ENCODE assay signal across 7 cellular contexts in the genomic region with DNA sequence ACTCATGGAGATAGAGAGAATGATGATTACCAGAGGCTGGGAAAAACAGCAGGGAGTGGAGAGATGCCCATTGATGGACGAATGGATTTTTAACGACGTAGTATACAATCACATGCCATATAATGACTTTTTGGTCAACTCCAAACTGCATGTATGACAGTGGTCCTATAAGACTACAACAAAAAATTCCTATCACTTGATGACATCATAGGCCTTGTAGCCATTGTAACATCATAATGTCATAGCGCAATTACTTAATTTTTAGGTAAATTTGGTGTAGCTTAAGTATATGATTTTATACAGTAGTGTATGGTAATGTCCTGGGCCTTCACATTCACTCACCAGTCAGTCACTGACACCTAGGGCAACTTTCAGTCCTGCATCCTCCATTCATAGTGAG.
"Had no signal": no experiment of that assay in that cellular context is flagged by ENCODE, and none has a peak within 500 bp of the region (broad histone marks: within the 10 kb centered on the region; RNA-seq: fewer than 3 reads in every experiment).

No MANE protein-coding gene starts in this region.

- H3K9ac ChIP-seq: KMS-11 had no signal

- H3K4me2 ChIP-seq: KMS-11 had no signal

- H3K27ac ChIP-seq: HL-60, KMS-11 had no signal

- FAIRE-seq: HTR-8/SVneo, K562 had no signal

- DNase-seq: IMR-90, KBM-7, KG1 had no signal

- H3K4me3 ChIP-seq: K562 had no signal

- ATAC-seq: K562 had no signal
